Comparison of ENCODE assay signal across 8 cellular contexts in the genomic region with DNA sequence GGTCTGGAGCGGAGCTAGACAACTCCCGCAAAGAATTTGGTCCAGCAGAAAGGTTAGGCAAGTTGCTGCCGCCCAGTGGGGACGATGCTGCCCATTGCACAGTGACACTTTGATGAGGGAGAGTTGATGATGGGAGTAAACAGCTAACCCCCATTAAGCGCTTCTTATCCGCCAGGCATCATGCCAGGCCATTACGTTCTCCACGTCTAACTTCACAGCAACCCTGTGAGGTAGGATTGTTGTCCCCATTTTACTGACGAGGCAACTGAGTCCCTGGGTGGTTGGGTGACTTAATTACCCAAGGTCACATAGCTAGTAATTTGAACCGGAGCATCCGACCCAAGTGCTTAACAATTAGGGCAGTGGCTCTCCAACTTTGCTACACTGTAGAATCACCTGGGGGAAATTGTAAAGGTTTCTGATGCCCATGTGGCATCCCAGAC. TPM values are rescaled to one million over a fixed set of nuclear protein-coding genes. Genes with fewer than 3 reads are reported as not detected.
DNase-seq lines count a peak whose midpoint lies in the region; ATAC-seq and TF ChIP-seq lines count a peak whose summit lies in the region.

No MANE protein-coding gene starts in this region.

- DNase-seq in AG04450 (ENCODE audit: low read depth, low spot score), result no peak
- peak; percentile 67 for DNase-seq in SW480 (ENCODE audit: low spot score)
- peak; percentile 18 for DNase-seq in fibroblast of peridontal ligament (ENCODE audit: extremely low read depth)
- no peak for DNase-seq in progenitor cell of endocrine pancreas (ENCODE audit: low spot score, unreplicated experiment)
- DNase-seq in NCI-H345 treated with DMSO at 0.1 percent for 48 hours (lab: John Stamatoyannopoulos, UW; ENCODE audit: unreplicated experiment), result no peak
- no peak for DNase-seq in cerebellar nuclear complex (lab: John Stamatoyannopoulos, UW)

- no peaks in the 10 kb centered on the region; the same call in 1 of the 2 replicates for H3K9me3 ChIP-seq in AG04450 (ENCODE audit: control insufficient read depth, insufficient read depth, low read length)

- H3K27ac Mint-ChIP-seq in progenitor cell of endocrine pancreas, result peak overlapping the region; percentile 94

- H3K4me1 Mint-ChIP-seq in progenitor cell of endocrine pancreas (ENCODE audit: low read depth), result peaks cover 18% of the 10 kb centered on the region

- no peaks in the 10 kb centered on the region for H3K9me3 Mint-ChIP-seq in progenitor cell of endocrine pancreas (ENCODE audit: low read depth)

- TF ChIP-seq CTCF in AG04450 (IDR thresholded peaks at IDR 0.05; ENCODE audit: low read depth, low read length) (no peak), progenitor cell of endocrine pancreas (IDR thresholded peaks at IDR 0.05; ENCODE audit: unreplicated experiment) (no peak)

- no peaks in the 10 kb centered on the region for H3K27me3 Mint-ChIP-seq in progenitor cell of endocrine pancreas

- H3K27me3 ChIP-seq in AG04450 (ENCODE audit: control insufficient read depth, insufficient read depth, low read length), result no peaks in the 10 kb centered on the region

- no peaks in the 10 kb centered on the region for H3K36me3 Mint-ChIP-seq in progenitor cell of endocrine pancreas (ENCODE audit: insufficient read depth)

- CTCF ChIA-PET in AG04450 (lab: Charles Lee), result interaction anchor here (1.0 to 3.2 kb wide), 5 partner anchors 13 to 46 kb away, joined by 3 to 16 read pairs (median 7); partner anchors contain the start of gene SNHG17

- POLR2A ChIA-PET in AG04450 (lab: Yijun Ruan, JAX), result interaction anchor here (1.2 to 1.7 kb wide), 2 partner anchors 27 to 39 kb away, joined by 11 to 15 read pairs; partner anchors contain the start of gene SNHG17

- ATAC-seq in GM21723 (IDR thresholded peaks at IDR 0.05; ENCODE audit: unreplicated experiment) (peak; percentile 10), GM18861 (IDR thresholded peaks at IDR 0.05; ENCODE audit: unreplicated experiment) (no peak)

- peak overlapping the region; percentile 61 for H3K27ac ChIP-seq in AG04450 (ENCODE audit: low read depth, low read length)

- peak overlapping the region; percentile 80 for H3K4me3 ChIP-seq in AG04450 (ENCODE audit: low read depth, low read length)

- H3K4me3 Mint-ChIP-seq in progenitor cell of endocrine pancreas (ENCODE audit: low read depth), result peak overlapping the region; percentile 91

RNA-seq across cellular contexts. Expression of gene RALGAPB, which starts 0.7 kb away (rescaled TPM):
- polyA plus RNA-seq in AG04450 (2011; rRNA removed), result 24.1 and 30.1 TPM in 2 replicates
- polyA minus RNA-seq in AG04450 (2011; rRNA and poly(A)+ RNA removed), result 32.5 and 43.0 TPM in 2 replicates
- 42.3 and 43.4 TPM in 2 replicates for total RNA-seq in progenitor cell of endocrine pancreas

RNA-seq across cellular contexts. Expression of gene SNHG17, which starts 38.2 kb away (rescaled TPM):
- 14.4 and 18.5 TPM in 2 replicates for polyA plus RNA-seq in AG04450 (2011; rRNA removed)
- polyA minus RNA-seq in AG04450 (2011; rRNA and poly(A)+ RNA removed), result 8.2 and 10.6 TPM in 2 replicates
- total RNA-seq in progenitor cell of endocrine pancreas, result 31.6 and 37.1 TPM in 2 replicates

Comparison
In these comparisons a context has a peak if more than half of its experiments do, and no peak if none do; other contexts are left out.
1. DNase-seq: peak in SW480 (single experiment) and fibroblast of peridontal ligament (single experiment); none in AG04450 (single experiment), progenitor cell of endocrine pancreas (single experiment), NCI-H345 treated with DMSO at 0.1 percent for 48 hours (single experiment) and cerebellar nuclear complex (0 of 2).